Comparison of ENCODE assay signal across 1 cellular context in genomic region chr16:53991181-53992056, GRCh38.
TF ChIP-seq lines count a peak whose summit lies in the region.

No MANE protein-coding gene starts in this region.

TF ChIP-seq in HepG2, 621 proteins besides CTCF, POLR2A, EP300 and RAD21 (continued from another document):
- TF ChIP-seq ZBTB26 (CRISPR knock-in tag; IDR thresholded peaks at IDR 0.05; ENCODE audit: borderline replicate concordance) (no peak), SAP130 (CRISPR knock-in tag; IDR thresholded peaks at IDR 0.05; ENCODE audit: low read depth) (no peak), ZNF567 (CRISPR knock-in tag; IDR thresholded peaks at IDR 0.05; ENCODE audit: borderline replicate concordance) (no peak), NFE2L2 (IDR thresholded peaks at IDR 0.05; ENCODE audit: low read length) (no peak), ZBTB3 (CRISPR knock-in tag; IDR thresholded peaks at IDR 0.05; ENCODE audit: borderline replicate concordance, low read depth) (no peak), ZMAT3 (CRISPR knock-in tag; conservative IDR thresholded peaks at IDR 0.05) (no peak), NR2F6 (IDR thresholded peaks at IDR 0.05) (0 out of 2 replicates have a peak, but pooled peaks have one; percentile 9), NR2F6 (CRISPR knock-in tag; IDR thresholded peaks at IDR 0.05) (0 out of 2 replicates have a peak, but pooled peaks have one; percentile 6), ZNF564 (CRISPR knock-in tag; IDR thresholded peaks at IDR 0.05) (no peak), ZNF337 (CRISPR knock-in tag; IDR thresholded peaks at IDR 0.05; ENCODE audit: borderline replicate concordance, low read depth) (no peak), CSRNP1 (CRISPR knock-in tag; IDR thresholded peaks at IDR 0.05) (no peak), RBFOX2 (IDR thresholded peaks at IDR 0.05; ENCODE audit: low read depth, low read length) (no peak), RXRB (CRISPR knock-in tag; IDR thresholded peaks at IDR 0.05; ENCODE audit: borderline replicate concordance) (no peak), HNF4A (CRISPR knock-in tag; IDR thresholded peaks at IDR 0.05) (peak; percentile 11; the same call in 1 of the 2 replicates), KDM6A (CRISPR knock-in tag; IDR thresholded peaks at IDR 0.05; ENCODE audit: low read depth) (no peak), PAF1 (CRISPR knock-in tag; IDR thresholded peaks at IDR 0.05) (no peak), ZFX (CRISPR knock-in tag; IDR thresholded peaks at IDR 0.05; ENCODE audit: low read depth) (no peak), MIER2 (CRISPR knock-in tag; IDR thresholded peaks at IDR 0.05) (no peak), POGZ (CRISPR knock-in tag; IDR thresholded peaks at IDR 0.05) (0 out of 2 replicates have a peak, but pooled peaks have one; percentile 12), GFI1 (CRISPR knock-in tag; IDR thresholded peaks at IDR 0.05; ENCODE audit: borderline replicate concordance) (peak; percentile 60; the same call in 1 of the 2 replicates), GABPB1 (CRISPR knock-in tag; IDR thresholded peaks at IDR 0.05) (no peak), ZNF431 (CRISPR knock-in tag; IDR thresholded peaks at IDR 0.05; ENCODE audit: borderline replicate concordance, low read depth) (no peak)
